Comparison of ENCODE assay signal across 19 cellular contexts in genomic region chr1:7589774-7590425, GRCh38.
DNase-seq lines count a peak whose midpoint lies in the region; TF ChIP-seq lines count a peak whose summit lies in the region.
"Had no signal": no experiment of that assay in that cellular context is flagged by ENCODE, and none has a peak within 500 bp of the region (broad histone marks: within the 10 kb centered on the region; RNA-seq: fewer than 3 reads in every experiment).

No MANE protein-coding gene starts in this region.

- no peak overlapping the region for H2BK5ac ChIP-seq in neuronal stem cell (ENCODE audit: low read length)

- intact Hi-C loops in tibial artery (cut with DNase I; ENCODE audit: low total_unique reads): no loop called here
- intact Hi-C loops in prostate gland (cut with DNase I): no loop called here

- H3K18ac ChIP-seq in neuronal stem cell (ENCODE audit: low read length): no peak overlapping the region

- H3K27me3 ChIP-seq in neuronal stem cell (ENCODE audit: control insufficient read depth in 3 of 3, insufficient read depth in 3 of 3, low read depth in 1 of 3, low read length in 3 of 3) (peaks cover 0 to 55% (median 0%) of the 10 kb centered on the region in 3 experiments), tibial artery (peaks cover 0 to 30% of the 10 kb centered on the region in 2 donors), prostate gland (replicated peaks; ENCODE audit: insufficient read depth) (no peaks in the 10 kb centered on the region)
- H3K27me3 ChIP-seq: Peyer's patch had no signal

- peak overlapping the region; percentile 65 for H3K9ac ChIP-seq in neuronal stem cell (ENCODE audit: low read depth, low read length, poor library complexity)

- H3K36me3 Mint-ChIP-seq in chondrocyte (ENCODE audit: low read depth): peaks cover 1% of the 10 kb centered on the region

- H2BK120ac ChIP-seq in neuronal stem cell (ENCODE audit: low read depth, low read length): no peak overlapping the region

- H2BK12ac ChIP-seq in neuronal stem cell (ENCODE audit: low read length): peak overlapping the region; percentile 26

- H3K4me1 ChIP-seq in neuronal stem cell (ENCODE audit: control insufficient read depth in 2 of 2, insufficient read depth in 1 of 2, low read depth in 1 of 2, low read length in 2 of 2) (peaks cover 0 to 2% of the 10 kb centered on the region in 2 donors), tibial artery (no peaks in the 10 kb centered on the region), prostate gland (replicated peaks) (no peaks in the 10 kb centered on the region)
- H3K4me1 ChIP-seq: Caco-2, Peyer's patch had no signal

- H3K79me1 ChIP-seq in neuronal stem cell (ENCODE audit: low read depth, low read length): no peaks in the 10 kb centered on the region

- H3K27ac ChIP-seq in neuronal stem cell (replicated peaks; ENCODE audit: low read length): no peak overlapping the region
- no peak overlapping the region for H3K27ac ChIP-seq in tibial artery
- H3K27ac ChIP-seq in prostate gland: no peak overlapping the region
- H3K27ac ChIP-seq: Peyer's patch had no signal

- no CpG with 5 or more reads among the region's 10 CpGs for WGBS in neuronal stem cell (ENCODE audit: extremely low coverage in 2 of 2, insufficient read length in 2 of 2, insufficient replicate concordance in 1 of 2), 2 donors
- 78% methylated on average over 9 of the region's 10 CpGs for WGBS in prostate gland

- no peak overlapping the region for H3K27ac Mint-ChIP-seq in chondrocyte (ENCODE audit: unreplicated experiment)
- H3K27ac Mint-ChIP-seq: B cell; CD4-positive, alpha-beta T cell had no signal

- no peak for TF ChIP-seq CTCF in chondrocyte (IDR thresholded peaks at IDR 0.05)
- TF ChIP-seq CTCF in tibial artery (IDR thresholded peaks at IDR 0.05): no peak
- TF ChIP-seq CTCF in prostate gland (IDR thresholded peaks at IDR 0.05): no peak

- no peak overlapping the region for H4K91ac ChIP-seq in neuronal stem cell (ENCODE audit: low read depth, low read length, poor library complexity)

- H3K4me3 Mint-ChIP-seq in chondrocyte (ENCODE audit: unreplicated experiment): no peak overlapping the region
- H3K4me3 Mint-ChIP-seq: B cell; CD4-positive, alpha-beta T cell had no signal

- H3K4ac ChIP-seq in neuronal stem cell (ENCODE audit: low read length): no peak overlapping the region

- H2BK15ac ChIP-seq in neuronal stem cell (ENCODE audit: low read length): no peak overlapping the region

- no peaks in the 10 kb centered on the region for H3K4me1 Mint-ChIP-seq in chondrocyte (ENCODE audit: low read depth)
- H3K4me1 Mint-ChIP-seq: B cell had no signal

- no peak overlapping the region for H2AK5ac ChIP-seq in neuronal stem cell (ENCODE audit: low read depth, low read length)

- no peak overlapping the region for H3K14ac ChIP-seq in neuronal stem cell (ENCODE audit: low read length)

- H3K9me3 ChIP-seq in neuronal stem cell (replicated peaks in 1 of 2; ENCODE audit: control insufficient read depth in 2 of 2, insufficient read depth in 1 of 2, low read depth in 1 of 2, low read length in 2 of 2): no peaks in the 10 kb centered on the region
- no peaks in the 10 kb centered on the region for H3K9me3 ChIP-seq in tibial artery
- H3K9me3 ChIP-seq in prostate gland: no peaks in the 10 kb centered on the region
- H3K9me3 ChIP-seq: Caco-2, Peyer's patch had no signal

- no peak overlapping the region for H3K4me3 ChIP-seq in neuronal stem cell (ENCODE audit: low read length in 2 of 2)
- no peak overlapping the region for H3K4me3 ChIP-seq in tibial artery
- no peak overlapping the region for H3K4me3 ChIP-seq in prostate gland
- H3K4me3 ChIP-seq: Peyer's patch had no signal

- H3K4me2 ChIP-seq in neuronal stem cell (ENCODE audit: insufficient read depth, low read length, poor library complexity, severe bottlenecking): no peak overlapping the region

- no peak overlapping the region for H2AFZ ChIP-seq in neuronal stem cell (ENCODE audit: low read length)

- peak; percentile 39 for DNase-seq in activated effector memory CD4-positive, alpha-beta T cell treated with anti-CD3 and anti-CD28 coated beads, Interleukin-2, amount 50 U/mL, for 16 hours
- DNase-seq in activated effector memory CD4-positive, alpha-beta T cell treated with Interleukin-2 at 50 U/mL for 16 hours: no peak
- DNase-seq in chondrocyte (ENCODE audit: low spot score): peak; percentile 49
- no peak for DNase-seq in neuronal stem cell (ENCODE audit: low spot score)
- DNase-seq in tibial artery: peak; percentile 15 to 47
- DNase-seq in NCI-H748 (lab: John Stamatoyannopoulos, UW; ENCODE audit: unreplicated experiment): no peak
- no peak for DNase-seq in prostate gland (ENCODE audit: low spot score)
- DNase-seq in germinal center (ENCODE audit: low spot score): no peak
- DNase-seq: GOT3; KG1; NCI-H1105 treated with DMSO at 0.1 percent for 48 hours; NCI-H1694; NCI-H2081 treated with DMSO at 0.1 percent for 48 hours; NCI-H748 treated with DMSO at 0.1 percent for 48 hours; NK-92 treated with Interleukin-12 subunit alpha and Interleukin-12 subunit beta, amount 100 ng/mL, for 24 hours had no signal

- TF ChIP-seq POLR2A in prostate gland (IDR thresholded peaks at IDR 0.05): no peak

- no peak overlapping the region for H3K23ac ChIP-seq in neuronal stem cell (ENCODE audit: low read depth, low read length, poor library complexity)

- H3K36me3 ChIP-seq in neuronal stem cell (replicated peaks in 1 of 2; ENCODE audit: control insufficient read depth in 2 of 2, insufficient read depth in 2 of 2, low read length in 2 of 2) (no peaks in the 10 kb centered on the region), tibial artery (no peaks in the 10 kb centered on the region), prostate gland (no peaks in the 10 kb centered on the region)
- H3K36me3 ChIP-seq: Peyer's patch had no signal

- peaks cover 8% of the 10 kb centered on the region for H3K27me3 Mint-ChIP-seq in chondrocyte (ENCODE audit: low read depth)

- no peak overlapping the region for H4K8ac ChIP-seq in neuronal stem cell (ENCODE audit: low read depth, low read length)

- no peaks in the 10 kb centered on the region for H3K9me3 Mint-ChIP-seq in chondrocyte (ENCODE audit: low read depth)
- H3K9me3 Mint-ChIP-seq: CD4-positive, alpha-beta T cell had no signal

Comparison
In these comparisons a context has a peak if more than half of its experiments do, and no peak if none do; other contexts are left out.
1. DNase-seq: peak in activated effector memory CD4-positive, alpha-beta T cell treated with anti-CD3 and anti-CD28 coated beads, Interleukin-2, amount 50 U/mL, for 16 hours (single experiment), chondrocyte (single experiment) and tibial artery (2 of 2); none in activated effector memory CD4-positive, alpha-beta T cell treated with Interleukin-2 at 50 U/mL for 16 hours (single experiment), neuronal stem cell (single experiment), NCI-H748 (single experiment), prostate gland (single experiment) and germinal center (single experiment).